9 cellular contexts compared by ENCODE assay signal in the genomic region with DNA sequence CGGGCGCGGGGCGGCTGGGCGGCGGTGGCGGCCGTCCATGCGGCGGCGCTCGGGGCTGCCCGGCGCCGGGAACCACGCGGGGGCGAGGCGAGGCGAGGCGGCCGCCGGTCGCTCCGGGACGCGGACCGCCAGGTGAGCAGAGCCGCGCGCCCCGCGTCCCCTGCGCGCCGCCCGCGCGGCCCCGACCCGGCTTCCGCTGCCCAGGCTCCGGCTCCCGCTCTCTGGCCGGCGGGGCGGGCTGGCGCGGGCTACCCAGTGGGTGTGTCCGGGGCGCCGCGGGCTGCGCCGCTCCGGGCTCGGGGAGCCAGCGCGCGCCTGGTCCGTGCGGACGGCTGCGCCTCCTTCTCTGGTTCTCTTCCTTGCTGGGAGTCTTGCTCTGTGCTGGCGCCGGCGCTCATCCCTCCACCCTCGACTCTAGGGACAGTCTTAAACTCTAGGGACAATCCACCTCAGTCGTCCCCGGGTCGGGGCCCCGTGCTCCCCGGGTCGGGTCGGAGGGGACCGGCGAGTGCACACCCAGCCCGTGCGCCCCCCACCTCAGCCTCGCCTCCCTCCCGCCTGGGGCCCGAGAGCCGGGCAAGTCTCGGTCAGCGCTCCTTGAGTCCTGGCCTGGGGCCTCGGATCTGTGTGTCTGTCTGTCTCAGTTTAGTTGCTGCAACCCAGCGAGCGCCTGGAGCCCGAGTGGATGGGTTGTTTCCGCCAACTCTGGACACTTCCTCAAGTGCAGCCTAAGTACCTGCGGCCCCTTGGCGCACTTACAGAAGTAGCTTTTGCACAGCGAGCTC. TPM values are rescaled to one million over a fixed set of nuclear protein-coding genes. Genes with fewer than 3 reads are reported as not detected.
DNase-seq lines count a peak whose midpoint lies in the region; ATAC-seq and TF ChIP-seq lines count a peak whose summit lies in the region.
"Had no signal": no experiment of that assay in that cellular context is flagged by ENCODE, and none has a peak within 500 bp of the region (broad histone marks: within the 10 kb centered on the region; RNA-seq: fewer than 3 reads in every experiment).

No MANE protein-coding gene starts in this region.

- no peaks in the 10 kb centered on the region for H3K36me3 Mint-ChIP-seq in endothelial cell (ENCODE audit: low read depth, unreplicated experiment)

- DNase-seq in SK-MEL-5 (ENCODE audit: low read depth, low spot score) = peak; percentile 6
- DNase-seq in endothelial cell (ENCODE audit: low spot score) = peak; percentile 49
- DNase-seq in AML-193 (lab: John Stamatoyannopoulos, UW) = no peak
- no peak for DNase-seq in NCI-H187 (lab: John Stamatoyannopoulos, UW)

- H3K4me1 Mint-ChIP-seq in endothelial cell (ENCODE audit: unreplicated experiment) = peaks cover 23% of the 10 kb centered on the region

- no peaks in the 10 kb centered on the region for H3K36me3 ChIP-seq in muscle layer of colon (ENCODE audit: insufficient read depth, low read length)
- H3K36me3 ChIP-seq: neutrophil had no signal

- peaks cover 12% of the 10 kb centered on the region for H3K27me3 Mint-ChIP-seq in endothelial cell (ENCODE audit: unreplicated experiment)

- H3K27me3 ChIP-seq in muscle layer of colon (ENCODE audit: control insufficient read depth in 1 of 2, insufficient read depth in 2 of 2, low read length in 2 of 2) = peaks cover 9 to 10% of the 10 kb centered on the region in 2 donors

- H3K27ac Mint-ChIP-seq in endothelial cell (ENCODE audit: unreplicated experiment) = no peak overlapping the region

- peak; percentile 28 for ATAC-seq in HG03039 (IDR thresholded peaks at IDR 0.05; ENCODE audit: unreplicated experiment)

- H3K9me3 Mint-ChIP-seq in endothelial cell (ENCODE audit: unreplicated experiment) = no peaks in the 10 kb centered on the region

- in situ Hi-C loops in SK-MEL-5 (cut with HindIII; ENCODE audit: low pct_unique_long_range_greater_than_20kb, low sequenced_read_pairs) = no loop called here

- H3K4me1 ChIP-seq in muscle layer of colon (ENCODE audit: insufficient read depth, low read length) = peaks cover 6% of the 10 kb centered on the region

- TF ChIP-seq CTCF in 22Rv1 (IDR thresholded peaks at IDR 0.05) (peak; percentile 74), GM12875 (IDR thresholded peaks at IDR 0.05; ENCODE audit: borderline replicate concordance, insufficient read depth, low read depth, low read length) (no peak), endothelial cell (IDR thresholded peaks at IDR 0.05; ENCODE audit: unreplicated experiment) (no peak)

- peak overlapping the region; percentile 91 for H3K4me3 Mint-ChIP-seq in endothelial cell (ENCODE audit: unreplicated experiment)

- H3K4me3 ChIP-seq in GM12875 (ENCODE audit: low read depth, low read length) = peak overlapping the region; percentile 41
- H3K4me3 ChIP-seq in muscle layer of colon (ENCODE audit: low read depth in 1 of 2, low read length in 2 of 2) = peak overlapping the region; percentile 36 to 59

- no peak overlapping the region for H3K9ac ChIP-seq in muscle layer of colon (ENCODE audit: low read length)

- H3K9me3 ChIP-seq in muscle layer of colon (ENCODE audit: low read length) = no peaks in the 10 kb centered on the region
- H3K9me3 ChIP-seq: neutrophil had no signal

- H3K27ac ChIP-seq in 22Rv1 (peak overlapping the region; percentile 61), muscle layer of colon (ENCODE audit: low read depth, low read length) (no peak overlapping the region)
- H3K27ac ChIP-seq: neutrophil had no signal

RNA-seq across cellular contexts. Expression of gene THSD4, which starts 0.5 kb away (rescaled TPM):
- 0.13 and 0.50 TPM in 2 replicates for total RNA-seq in SK-MEL-5 (2014; rRNA removed; shearing (Covaris generic))
- polyA plus RNA-seq in SK-MEL-5 (2015; cell fraction: cytosol; rRNA removed) = 0.20 and 3.8 TPM in 2 replicates
- 0.11 TPM in 1 of 2 replicates, not detected in the other for polyA plus RNA-seq in SK-MEL-5 (2015; cell fraction: nucleus; rRNA removed)
- 0.92 TPM for total RNA-seq in endothelial cell (ENCODE audit: unreplicated experiment)

Comparison
In these comparisons a context has a peak if more than half of its experiments do, and no peak if none do; other contexts are left out.
1. DNase-seq: peak in SK-MEL-5 (single experiment) and endothelial cell (single experiment); none in AML-193 (0 of 2) and NCI-H187 (0 of 2).